In the genomic region with DNA sequence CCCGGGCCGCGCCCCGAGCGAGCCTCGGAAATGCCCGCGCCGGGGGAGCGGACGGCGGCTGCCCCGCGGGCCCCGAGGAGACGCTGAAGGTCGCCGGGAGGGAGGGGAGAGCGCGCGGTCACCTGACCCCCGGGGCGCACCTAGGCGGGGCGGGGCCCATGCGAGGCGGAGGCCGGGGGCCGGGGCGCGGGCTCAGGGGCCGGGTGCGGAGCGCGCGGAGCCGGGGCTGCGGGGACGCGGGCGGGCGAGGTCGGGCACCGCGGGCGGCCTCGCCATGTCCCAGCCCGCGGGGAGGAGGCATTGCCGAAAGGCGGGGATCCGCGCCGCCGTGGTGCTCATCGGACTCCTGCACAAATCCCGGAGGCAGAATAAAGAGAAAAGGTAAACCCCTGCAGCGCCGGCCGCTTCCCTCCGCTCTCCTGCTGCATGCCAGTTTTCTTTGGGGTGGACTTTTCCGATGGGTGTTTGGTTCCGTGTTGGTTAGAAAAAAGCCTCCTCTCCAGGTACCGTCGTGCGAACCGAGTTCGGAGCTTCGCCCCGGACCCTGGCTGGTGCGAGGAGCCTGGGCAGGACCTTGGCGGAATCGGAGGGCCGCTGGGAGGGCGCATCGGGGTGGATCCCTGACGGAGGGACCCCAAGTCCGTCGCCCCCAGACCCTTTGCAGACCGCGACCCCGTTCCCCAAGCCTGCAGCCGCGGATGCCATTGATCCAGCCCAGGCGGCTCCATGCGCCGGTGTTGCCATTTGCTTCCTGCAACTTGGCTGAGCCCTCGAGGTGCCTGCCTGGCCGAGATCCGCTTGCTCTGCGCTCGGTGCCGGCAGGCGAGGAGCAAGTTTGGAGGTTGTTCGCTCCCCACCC, we compare ENCODE assay signal across 8 cellular contexts.
DNase-seq lines count a peak whose midpoint lies in the region; ATAC-seq and TF ChIP-seq lines count a peak whose summit lies in the region.

No MANE protein-coding gene starts in this region.

- H3K4me3 ChIP-seq in brain microvascular endothelial cell (ENCODE audit: low read depth, low read length) (peak overlapping the region; percentile 62), subcutaneous abdominal adipose tissue (ENCODE audit: low read depth in 1 of 5, low read length in 5 of 5) (peak overlapping the region in 4 of 5 donors; percentile 56 to 70 (median 62))

- no peak for ATAC-seq in GM18517 (IDR thresholded peaks at IDR 0.05; ENCODE audit: unreplicated experiment)
- no peak for ATAC-seq in GM21786 (IDR thresholded peaks at IDR 0.05; ENCODE audit: unreplicated experiment)

- H3K9ac ChIP-seq in subcutaneous abdominal adipose tissue (ENCODE audit: low read length in 5 of 5): peak overlapping the region in 1 of 5 donors; percentile 51

- DNase-seq in EL (peak; percentile 39), NCI-H510A (lab: John Stamatoyannopoulos, UW) (peak; percentile 14), brain microvascular endothelial cell (no peak), left kidney (ENCODE audit: low read depth, low spot score) (peak; percentile 61), MV-4-11 (lab: John Stamatoyannopoulos, UW) (no peak)

- in situ Hi-C loops in brain microvascular endothelial cell (cut with HindIII; ENCODE audit: low pct_ligation_motif_present, low sequenced_read_pairs): no loop called here

- no peak for TF ChIP-seq CTCF in brain microvascular endothelial cell (IDR thresholded peaks at IDR 0.05; ENCODE audit: low read depth, low read length, missing control alignments)

- no peak overlapping the region for H3K27ac ChIP-seq in brain microvascular endothelial cell
- H3K27ac ChIP-seq in subcutaneous abdominal adipose tissue (ENCODE audit: low read depth, low read length): no peak overlapping the region

- no peaks in the 10 kb centered on the region for H3K27me3 ChIP-seq in brain microvascular endothelial cell (replicated peaks)
- H3K27me3 ChIP-seq in subcutaneous abdominal adipose tissue (ENCODE audit: control insufficient read depth in 5 of 5, insufficient read depth in 4 of 5, low read length in 5 of 5): peaks cover 15 to 35% (median 23%) of the 10 kb centered on the region in 5 donors

- H3K4me1 ChIP-seq in subcutaneous abdominal adipose tissue (ENCODE audit: control insufficient read depth in 5 of 5, insufficient read depth in 5 of 5, low read length in 5 of 5): peaks cover 0 to 21% (median 13%) of the 10 kb centered on the region in 5 donors

- H3K9me3 ChIP-seq in subcutaneous abdominal adipose tissue (ENCODE audit: control insufficient read depth in 5 of 5, low read length in 5 of 5): no peaks in the 10 kb centered on the region

- no peaks in the 10 kb centered on the region for H3K36me3 ChIP-seq in brain microvascular endothelial cell (replicated peaks)
- H3K36me3 ChIP-seq in subcutaneous abdominal adipose tissue (ENCODE audit: control insufficient read depth in 5 of 5, insufficient read depth in 5 of 5, low read length in 5 of 5): no peaks in the 10 kb centered on the region

Comparison
In these comparisons a context has a peak if more than half of its experiments do, and no peak if none do; other contexts are left out.
1. DNase-seq: peak in EL (single experiment), NCI-H510A (single experiment) and left kidney (single experiment); none in brain microvascular endothelial cell (single experiment) and MV-4-11 (single experiment).